22 cellular contexts compared by ENCODE assay signal in genomic region chr3:44832965-44833364, GRCh38. TPM values are rescaled to one million over a fixed set of nuclear protein-coding genes. Genes with fewer than 3 reads are reported as not detected.
DNase-seq lines count a peak whose midpoint lies in the region; ATAC-seq and TF ChIP-seq lines count a peak whose summit lies in the region.
"Had no signal": no experiment of that assay in that cellular context is flagged by ENCODE, and none has a peak within 500 bp of the region (broad histone marks: within the 10 kb centered on the region; RNA-seq: fewer than 3 reads in every experiment).

No MANE protein-coding gene starts in this region.

- no peaks in the 10 kb centered on the region for H3K4me1 ChIP-seq in heart left ventricle
- peaks cover 14% of the 10 kb centered on the region for H3K4me1 ChIP-seq in left ventricle myocardium inferior
- no peaks in the 10 kb centered on the region for H3K4me1 ChIP-seq in right atrium auricular region
- H3K4me1 ChIP-seq: BE2C, BLaER1 had no signal

- intact Hi-C loops in heart left ventricle (cut with DNase I): no loop called here
- intact Hi-C loops in cardiac septum (cut with DNase I): no loop called here
- intact Hi-C loops in left ventricle myocardium inferior (cut with micrococcal nuclease): no loop called here

- TF ChIP-seq CTCF in heart left ventricle (IDR thresholded peaks at IDR 0.05) (no peak), left ventricle myocardium inferior (IDR thresholded peaks at IDR 0.05; ENCODE audit: borderline replicate concordance) (no peak), right atrium auricular region (IDR thresholded peaks at IDR 0.05) (no peak)

- H3K36me3 ChIP-seq in heart left ventricle (peaks cover 0 to 16% (median 0%) of the 10 kb centered on the region in 9 donors), left ventricle myocardium inferior (no peaks in the 10 kb centered on the region), right atrium auricular region (no peaks in the 10 kb centered on the region)

- peak overlapping the region in 8 of 12 donors; percentile 1 to 31 (median 20) for H3K4me3 ChIP-seq in heart left ventricle
- peak overlapping the region; percentile 58 for H3K4me3 ChIP-seq in left ventricle myocardium inferior
- peak overlapping the region in 1 of 2 donors; percentile 6 for H3K4me3 ChIP-seq in right atrium auricular region
- H3K4me3 ChIP-seq: BLaER1, GM12878 had no signal

- no peaks in the 10 kb centered on the region for H3K27me3 ChIP-seq in heart left ventricle
- H3K27me3 ChIP-seq in left ventricle myocardium inferior (ENCODE audit: low read depth): no peaks in the 10 kb centered on the region
- no peaks in the 10 kb centered on the region for H3K27me3 ChIP-seq in right atrium auricular region
- H3K27me3 ChIP-seq: BE2C, BLaER1 had no signal

- no peak for DNase-seq in heart left ventricle
- no peak for DNase-seq in cardiac septum (ENCODE audit: low spot score)
- DNase-seq in left ventricle myocardium inferior: no peak
- no peak for DNase-seq in right atrium auricular region (ENCODE audit: low spot score)
- DNase-seq: 8988T; ACHN; BE2C; C1 segment of cervical spinal cord; CD4-positive, alpha-beta memory T cell; CD4-positive, CD25-positive, alpha-beta regulatory T cell; CD8-positive, alpha-beta memory T cell; COR-L47; DMS 273 treated with DMSO at 0.1 percent for 48 hours; DMS153; DMS53; DMS79; DND-41; EL; GDM1 had no signal

- ATAC-seq in heart left ventricle: peak in 1 of 4 donors; percentile 48
- ATAC-seq: GM12878 had no signal

- TF ChIP-seq POLR2A in heart left ventricle (IDR thresholded peaks at IDR 0.05): no peak

- WGBS in heart left ventricle, 4 donors: 56 to 75% (median 71%) methylated on average over 2 of the region's 2 CpGs

- peaks cover 0 to 18% (median 10%) of the 10 kb centered on the region in 12 donors for H3K9me3 ChIP-seq in heart left ventricle
- peaks cover 20% of the 10 kb centered on the region for H3K9me3 ChIP-seq in left ventricle myocardium inferior (replicated peaks)
- H3K9me3 ChIP-seq in right atrium auricular region: no peaks in the 10 kb centered on the region
- H3K9me3 ChIP-seq: BE2C had no signal

- H3K27ac ChIP-seq in heart left ventricle (peak overlapping the region in 5 of 12 donors; percentile 4 to 48 (median 25)), left ventricle myocardium inferior (replicated peaks) (peak overlapping the region; percentile 75), right atrium auricular region (no peak overlapping the region)
- H3K27ac ChIP-seq: BLaER1 had no signal

RNA-seq across cellular contexts. Expression of gene TMEM42, which starts 28.7 kb away (rescaled TPM):
- total RNA-seq in heart left ventricle: 10 to 100 TPM in 5 of 9 donors, 1 to 10 TPM in 4; 7.3 to 13.0 (median 10.6) TPM
- 10 to 100 TPM in 1 of 2 donors, 1 to 10 TPM in 1; 9.4 to 14.1 TPM for polyA plus RNA-seq in heart left ventricle
- 10.5 TPM for total RNA-seq in cardiac septum
- 10.8 TPM for total RNA-seq in left ventricle myocardium inferior
- 10 to 100 TPM in 1 of 2 donors, 1 to 10 TPM in 1; 9.8 to 11.2 TPM for total RNA-seq in right atrium auricular region

RNA-seq across cellular contexts. Expression of gene TGM4, which starts 41.4 kb away (rescaled TPM):
- under 1 TPM in 1 of 9 donors, not detected in 8; 0.66 TPM for total RNA-seq in heart left ventricle
- polyA plus RNA-seq in heart left ventricle: not detected
- total RNA-seq in cardiac septum: not detected
- total RNA-seq in left ventricle myocardium inferior: not detected
- total RNA-seq in right atrium auricular region: not detected
- total RNA-seq: CD4-positive, alpha-beta memory T cell; CD4-positive, CD25-positive, alpha-beta regulatory T cell; CD8-positive, alpha-beta memory T cell; G401; GM12878 had no signal
- polyA plus RNA-seq: CD4-positive, alpha-beta memory T cell; GM12878 had no signal
